12 cellular contexts compared by ENCODE assay signal in the genomic region with DNA sequence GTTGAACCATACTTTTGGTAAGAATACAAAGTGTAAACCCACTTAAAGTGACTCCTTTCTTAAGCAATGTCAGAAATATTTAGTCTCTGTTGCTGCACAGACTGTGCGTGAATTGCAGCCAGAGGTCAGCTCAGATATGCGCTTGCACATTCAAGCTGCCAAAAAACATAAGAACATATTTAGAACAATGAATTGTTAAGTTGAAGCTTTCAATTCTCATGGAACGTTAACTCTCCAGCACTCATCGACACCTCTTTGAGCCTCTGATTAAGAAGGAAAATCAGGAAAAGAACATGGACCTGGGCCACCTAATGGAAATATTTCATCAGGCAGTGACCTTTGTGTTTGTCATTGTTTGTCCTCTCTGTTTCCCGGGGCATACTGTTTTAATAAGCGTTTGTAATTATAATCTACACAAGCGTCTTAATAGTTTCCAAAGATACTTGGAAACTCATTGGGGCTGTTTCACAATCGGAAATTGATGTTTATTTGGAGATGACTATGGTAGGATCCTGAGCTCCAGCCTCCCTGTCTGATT.
DNase-seq lines count a peak whose midpoint lies in the region; ATAC-seq and TF ChIP-seq lines count a peak whose summit lies in the region.
"Had no signal": no experiment of that assay in that cellular context is flagged by ENCODE, and none has a peak within 500 bp of the region (broad histone marks: within the 10 kb centered on the region; RNA-seq: fewer than 3 reads in every experiment).

No MANE protein-coding gene starts in this region.

- peak; percentile 59 for DNase-seq in amniotic epithelial cell (ENCODE audit: low read depth)
- DNase-seq in fibroblast of villous mesenchyme (ENCODE audit: low read depth): peak; percentile 80
- DNase-seq in osteoblast (ENCODE audit: insufficient read length, low spot score, missing footprints): no peak
- DNase-seq in upper lobe of left lung: no peak
- no peak for DNase-seq in globus pallidus (ENCODE audit: low spot score)
- no peak for DNase-seq in stimulated activated CD4-positive, alpha-beta T cell treated with anti-CD3 and anti-CD28 coated beads, Interleukin-1b, Interleukin-23, amount 100 ng/mL, for 48 hours
- DNase-seq: activated CD4-positive, alpha-beta T cell treated with anti-CD3 and anti-CD28 coated beads, Interleukin-2, amount 50 U/mL, for 48 hours; activated naive CD4-positive, alpha-beta T cell treated with Interleukin-2 at 50 U/mL for 16 hours; DMS 273 treated with DMSO at 0.1 percent for 48 hours; NCI-H2081 had no signal

- peak overlapping the region; percentile 44 for H3K4me2 ChIP-seq in osteoblast (ENCODE audit: insufficient read depth, low read length)

- H3K9me3 ChIP-seq in osteoblast (ENCODE audit: low read depth, low read length) (no peaks in the 10 kb centered on the region), upper lobe of left lung (no peaks in the 10 kb centered on the region)

- ATAC-seq in upper lobe of left lung (ENCODE audit: low FRiP score in 2 of 2) (peak; percentile 81 to 87), HG02884 (IDR thresholded peaks at IDR 0.05; ENCODE audit: unreplicated experiment) (no peak), GM21786 (IDR thresholded peaks at IDR 0.05; ENCODE audit: unreplicated experiment) (no peak)

- no peak overlapping the region for H3K4me3 ChIP-seq in fibroblast of villous mesenchyme (ENCODE audit: low read depth, low read length)
- H3K4me3 ChIP-seq in osteoblast (ENCODE audit: insufficient read depth, low read length): peak overlapping the region; percentile 3
- no peak overlapping the region for H3K4me3 ChIP-seq in upper lobe of left lung

- peaks cover 38% of the 10 kb centered on the region for H3K4me1 ChIP-seq in osteoblast (ENCODE audit: insufficient read depth, low read length)
- H3K4me1 ChIP-seq in upper lobe of left lung: peaks cover 0 to 16% (median 9%) of the 10 kb centered on the region in 4 donors

- TF ChIP-seq EP300 in upper lobe of left lung (IDR thresholded peaks at IDR 0.05): peak in 1 of 4 donors; percentile 5

- H4K20me1 ChIP-seq in osteoblast (ENCODE audit: insufficient read depth, low read length): no peaks in the 10 kb centered on the region

- 31 to 42% methylated on average over 8 of the region's 8 CpGs for WGBS in upper lobe of left lung, 2 donors

- peak overlapping the region; percentile 91 for H3K27ac ChIP-seq in osteoblast (ENCODE audit: low read depth, low read length)
- peak overlapping the region; percentile 56 to 71 (median 62) for H3K27ac ChIP-seq in upper lobe of left lung

- TF ChIP-seq POLR2A in upper lobe of left lung (IDR thresholded peaks at IDR 0.05): no peak

- H3K27me3 ChIP-seq in osteoblast (ENCODE audit: insufficient read depth, low read length) (no peaks in the 10 kb centered on the region), upper lobe of left lung (no peaks in the 10 kb centered on the region)

- no peaks in the 10 kb centered on the region for H3K36me3 ChIP-seq in osteoblast (ENCODE audit: insufficient read depth, low read length)
- no peaks in the 10 kb centered on the region for H3K36me3 ChIP-seq in upper lobe of left lung

- no peak for TF ChIP-seq CTCF in fibroblast of villous mesenchyme (IDR thresholded peaks at IDR 0.05; ENCODE audit: insufficient read depth, low read depth, low read length)
- no peak for TF ChIP-seq CTCF in osteoblast (IDR thresholded peaks at IDR 0.05; ENCODE audit: extremely low read depth, low read depth, low read length)
- no peak for TF ChIP-seq CTCF in upper lobe of left lung (IDR thresholded peaks at IDR 0.05)

- no peaks in the 10 kb centered on the region for H3K79me2 ChIP-seq in osteoblast (ENCODE audit: insufficient read depth, low read length)

- peak overlapping the region; percentile 62 for H2AFZ ChIP-seq in osteoblast (ENCODE audit: low read length)

Comparison
In these comparisons a context has a peak if more than half of its experiments do, and no peak if none do; other contexts are left out.
1. DNase-seq: peak in amniotic epithelial cell (single experiment) and fibroblast of villous mesenchyme (single experiment); none in osteoblast (single experiment), upper lobe of left lung (0 of 2), globus pallidus (single experiment) and stimulated activated CD4-positive, alpha-beta T cell treated with anti-CD3 and anti-CD28 coated beads, Interleukin-1b, Interleukin-23, amount 100 ng/mL, for 48 hours (single experiment).
2. ATAC-seq: peak in upper lobe of left lung (2 of 2); none in HG02884 (single experiment) and GM21786 (single experiment).